8 cellular contexts compared by ENCODE assay signal in the genomic region with DNA sequence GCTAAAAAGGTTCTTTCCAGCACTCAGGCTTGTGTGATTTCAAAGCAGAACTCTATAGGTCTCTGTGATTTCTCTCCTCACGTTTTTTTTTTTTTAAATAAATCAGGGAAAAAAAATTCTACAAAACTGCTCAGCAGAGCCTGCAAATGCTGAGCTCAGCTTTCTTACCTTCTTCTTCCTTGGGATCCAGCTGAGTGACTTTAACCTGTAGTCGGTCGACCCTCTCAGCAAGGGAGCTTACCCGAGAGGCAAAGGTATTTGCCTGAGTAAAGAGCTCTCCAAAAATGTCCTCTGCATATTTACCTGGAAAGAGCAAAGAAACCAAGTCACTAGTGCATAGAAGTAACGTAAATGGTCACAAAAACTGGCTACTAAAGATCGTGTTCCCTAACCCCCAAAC. TPM values are rescaled to one million over a fixed set of nuclear protein-coding genes. Genes with fewer than 3 reads are reported as not detected.
A peak's percentile ranks its signal among the peaks of the same experiment; 100 is the strongest.
DNase-seq lines count a peak whose midpoint lies in the region; ATAC-seq and TF ChIP-seq lines count a peak whose summit lies in the region.

No MANE protein-coding gene starts in this region.

- H3K9me3 ChIP-seq in heart left ventricle (no peaks in the 10 kb centered on the region), lung (ENCODE audit: control insufficient read depth in 2 of 2, insufficient read depth in 1 of 2, low read length in 1 of 2) (no peaks in the 10 kb centered on the region), upper lobe of left lung (no peaks in the 10 kb centered on the region)

- WGBS in heart left ventricle, 4 donors = 55 to 57% (median 56%) methylated on average over 6 of the region's 6 CpGs
- WGBS in lung, 2 donors = 63 to 75% methylated on average over 6 of the region's 6 CpGs
- WGBS in upper lobe of left lung, 2 donors = 48 to 65% methylated on average over 6 of the region's 6 CpGs

- no peaks in the 10 kb centered on the region for H3K27me3 ChIP-seq in heart left ventricle
- H3K27me3 ChIP-seq in lung (ENCODE audit: control insufficient read depth, insufficient read depth) = no peaks in the 10 kb centered on the region
- no peaks in the 10 kb centered on the region for H3K27me3 ChIP-seq in upper lobe of left lung

- peak overlapping the region; percentile 47 for H3K4me3 Mint-ChIP-seq in activated naive CD8-positive, alpha-beta T cell treated with anti-CD3 and anti-CD28 coated beads, Interleukin-2, amount 50 U/mL, for 24 hours

- DNase-seq in heart left ventricle (no peak), Right ventricle myocardium superior (no peak), lung (ENCODE audit: low spot score) (no peak), upper lobe of left lung (no peak), NCI-H1436 treated with DMSO at 0.1 percent for 48 hours (lab: John Stamatoyannopoulos, UW) (no peak), activated gamma-delta T cell (lab: John Stamatoyannopoulos, UW) (no peak), globus pallidus (ENCODE audit: low spot score) (no peak)
- no peak for DNase-seq in activated naive CD8-positive, alpha-beta T cell treated with anti-CD3 and anti-CD28 coated beads, Interleukin-2, amount 50 U/mL, for 24 hours

- H3K27me3 Mint-ChIP-seq in activated naive CD8-positive, alpha-beta T cell treated with anti-CD3 and anti-CD28 coated beads, Interleukin-2, amount 50 U/mL, for 24 hours = no peaks in the 10 kb centered on the region

- H3K4me3 ChIP-seq in heart left ventricle (no peak overlapping the region), lung (no peak overlapping the region), upper lobe of left lung (no peak overlapping the region)

- H3K36me3 Mint-ChIP-seq in activated naive CD8-positive, alpha-beta T cell treated with anti-CD3 and anti-CD28 coated beads, Interleukin-2, amount 50 U/mL, for 24 hours (ENCODE audit: low read depth) = peaks cover 39% of the 10 kb centered on the region

- H3K4me1 Mint-ChIP-seq in activated naive CD8-positive, alpha-beta T cell treated with anti-CD3 and anti-CD28 coated beads, Interleukin-2, amount 50 U/mL, for 24 hours = peaks cover 64% of the 10 kb centered on the region

- H3K27ac ChIP-seq in heart left ventricle = peak overlapping the region; percentile 8 to 89 (median 74)
- peak overlapping the region; percentile 47 to 77 for H3K27ac ChIP-seq in lung (ENCODE audit: low read depth in 1 of 2, low read length in 1 of 2)
- H3K27ac ChIP-seq in upper lobe of left lung = peak overlapping the region; percentile 36 to 71 (median 58)

- ATAC-seq in heart left ventricle = no peak
- ATAC-seq in Right ventricle myocardium superior (ENCODE audit: poor library complexity) = no peak
- no peak for ATAC-seq in activated naive CD8-positive, alpha-beta T cell treated with anti-CD3 and anti-CD28 coated beads, Interleukin-2, amount 50 U/mL, for 24 hours
- ATAC-seq in lung (ENCODE audit: insufficient read depth, low FRiP score) = no peak
- ATAC-seq in upper lobe of left lung (ENCODE audit: low FRiP score in 2 of 2) = no peak

- peaks cover 0 to 62% (median 51%) of the 10 kb centered on the region in 9 donors for H3K36me3 ChIP-seq in heart left ventricle
- H3K36me3 ChIP-seq in lung (ENCODE audit: control insufficient read depth in 2 of 2, insufficient read depth in 2 of 2, low read length in 2 of 2) = peaks cover 29 to 32% of the 10 kb centered on the region in 2 donors
- H3K36me3 ChIP-seq in upper lobe of left lung = peaks cover 23 to 49% (median 40%) of the 10 kb centered on the region in 4 donors

- H3K9me3 Mint-ChIP-seq in activated naive CD8-positive, alpha-beta T cell treated with anti-CD3 and anti-CD28 coated beads, Interleukin-2, amount 50 U/mL, for 24 hours = no peaks in the 10 kb centered on the region

- TF ChIP-seq CTCF in heart left ventricle (IDR thresholded peaks at IDR 0.05) (no peak), lung (IDR thresholded peaks at IDR 0.05; ENCODE audit: control extremely low read depth, extremely low read depth) (no peak), upper lobe of left lung (IDR thresholded peaks at IDR 0.05) (no peak)

- H3K4me1 ChIP-seq in heart left ventricle (peaks cover 3 to 82% (median 53%) of the 10 kb centered on the region in 12 donors), lung (ENCODE audit: control insufficient read depth in 2 of 2, insufficient read depth in 2 of 2, low read length in 2 of 2) (peaks cover 6 to 23% of the 10 kb centered on the region in 2 donors), upper lobe of left lung (peaks cover 42 to 65% (median 57%) of the 10 kb centered on the region in 4 donors)

- TF ChIP-seq POLR2A in heart left ventricle (IDR thresholded peaks at IDR 0.05) (no peak), upper lobe of left lung (IDR thresholded peaks at IDR 0.05) (no peak)

- intact Hi-C loops in heart left ventricle (cut with DNase I) (loop anchor here in 4 of 10 donors (5.0 kb wide), 3 partner anchors 69 to 189 kb away; partner anchors contain the start of gene AHDC1 (in 1 of the 4)), Right ventricle myocardium superior (cut with DNase I) (no loop called here)

- H3K27ac Mint-ChIP-seq in activated naive CD8-positive, alpha-beta T cell treated with anti-CD3 and anti-CD28 coated beads, Interleukin-2, amount 50 U/mL, for 24 hours = peak overlapping the region; percentile 74

- TF ChIP-seq EP300 in upper lobe of left lung (IDR thresholded peaks at IDR 0.05) = no peak

RNA-seq across cellular contexts. Expression of gene GPR3, which starts 26.4 kb away (rescaled TPM):
- total RNA-seq in heart left ventricle (1 to 10 TPM in 2 of 9 donors, under 1 TPM in 6, not detected in 1; 0.28 to 2.4 (median 0.53) TPM), Right ventricle myocardium superior (0.24 TPM), lung (under 1 TPM; 0.51 to 0.58 TPM), upper lobe of left lung (1 to 10 TPM in 2 of 6 donors, under 1 TPM in 3, not detected in 1; 0.39 to 1.6 (median 0.76) TPM)
- polyA plus RNA-seq in heart left ventricle (1 to 10 TPM in 1 of 2 donors, under 1 TPM in 1; 0.11 to 3.7 TPM), lung (1 to 10 TPM; 1.3 to 1.8 TPM)

RNA-seq across cellular contexts. Expression of gene CD164L2, which starts 35.7 kb away (rescaled TPM):
- total RNA-seq in heart left ventricle (not detected), Right ventricle myocardium superior (not detected), lung (10 to 100 TPM in 1 of 2 donors, 1 to 10 TPM in 1; 6.3 to 19.8 TPM), upper lobe of left lung (10 to 100 TPM in 1 of 6 donors, 1 to 10 TPM in 5; 2.3 to 12.3 (median 5.5) TPM)
- polyA plus RNA-seq in heart left ventricle (not detected), lung (10 to 100 TPM in 1 of 2 donors, 1 to 10 TPM in 1; 6.8 to 11.0 TPM)

RNA-seq across cellular contexts. Expression of gene FCN3, which starts 44.2 kb away (rescaled TPM):
- total RNA-seq in heart left ventricle (100 to 1,000 TPM in 1 of 9 donors, 10 to 100 TPM in 5, 1 to 10 TPM in 3; 2.4 to 112 (median 31.9) TPM), Right ventricle myocardium superior (15.8 TPM), lung (100 to 1,000 TPM in 1 of 2 donors, 10 to 100 TPM in 1; 36.6 to 611 TPM), upper lobe of left lung (1,000 to 10,000 TPM in 1 of 6 donors, 100 to 1,000 TPM in 5; 145 to 1,319 (median 555) TPM)
- polyA plus RNA-seq in heart left ventricle (100 to 1,000 TPM in 1 of 2 donors, 10 to 100 TPM in 1; 60.8 to 141 TPM), lung (100 to 1,000 TPM; 452 to 489 TPM)

RNA-seq across cellular contexts. Expression of gene MAP3K6, which starts 52.0 kb away (rescaled TPM):
- total RNA-seq in heart left ventricle (10 to 100 TPM; 21.1 to 77.0 (median 36.5) TPM), Right ventricle myocardium superior (41.0 TPM), lung (10 to 100 TPM; 17.0 to 96.6 TPM), upper lobe of left lung (100 to 1,000 TPM in 4 of 6 donors, 10 to 100 TPM in 2; 36.6 to 302 (median 118) TPM)
- polyA plus RNA-seq in heart left ventricle (10 to 100 TPM; 48.6 to 64.3 TPM), lung (10 to 100 TPM; 53.1 to 72.5 TPM)
